Comparison of ENCODE assay signal across 9 cellular contexts in genomic region chr2:230924470-230925341, GRCh38. TPM values are rescaled to one million over a fixed set of nuclear protein-coding genes. Genes with fewer than 3 reads are reported as not detected.
DNase-seq lines count a peak whose midpoint lies in the region; ATAC-seq and TF ChIP-seq lines count a peak whose summit lies in the region.
"Had no signal": no experiment of that assay in that cellular context is flagged by ENCODE, and none has a peak within 500 bp of the region (broad histone marks: within the 10 kb centered on the region; RNA-seq: fewer than 3 reads in every experiment).

GPR55 (minus strand) TSS chr2:230925242; CDS start chr2:230910962, 14,280 bp downstream.

- H3K4me1 Mint-ChIP-seq in activated CD4-positive, alpha-beta memory T cell treated with anti-CD3 and anti-CD28 coated beads for 36 hours (ENCODE audit: low read depth): peaks cover 58% of the 10 kb centered on the region
- peaks cover 4% of the 10 kb centered on the region for H3K4me1 Mint-ChIP-seq in mesothelial cell of epicardium

- no peak within 1 kb of the TSS for H2AFZ ChIP-seq in DND-41 (ENCODE audit: low read depth, low read length)

- POLR2A ChIA-PET in activated CD4-positive, alpha-beta memory T cell treated with anti-CD3 and anti-CD28 coated beads for 36 hours (lab: Charles Lee): interaction anchor here (0.8 to 4.3 kb wide), 8 partner anchors 12 to 61 kb away, joined by 3 to 49 read pairs (median 5); no protein-coding TSS in a partner anchor

- no peaks in the 10 kb centered on the region for H3K4me1 ChIP-seq in DND-41 (ENCODE audit: insufficient read depth, low read length)

- H3K79me2 ChIP-seq in DND-41 (ENCODE audit: insufficient read depth, low read length): no peaks in the 10 kb centered on the region

- no peaks in the 10 kb centered on the region for H3K9me3 ChIP-seq in DND-41 (ENCODE audit: insufficient read depth, low read length, severe bottlenecking)
- H3K9me3 ChIP-seq: heart left ventricle had no signal

- TF ChIP-seq CTCF in DND-41 (IDR thresholded peaks at IDR 0.05; ENCODE audit: borderline replicate concordance, extremely low read depth, low read length, poor library complexity, severe bottlenecking) (peak; percentile 18), HL-60 (IDR thresholded peaks at IDR 0.05; ENCODE audit: insufficient read depth, low read length) (peak; percentile 67), fibroblast of villous mesenchyme (IDR thresholded peaks at IDR 0.05; ENCODE audit: insufficient read depth, low read depth, low read length) (peak; percentile 28), mesothelial cell of epicardium (IDR thresholded peaks at IDR 0.05; ENCODE audit: unreplicated experiment) (no peak)

- H3K36me3 ChIP-seq in DND-41 (ENCODE audit: insufficient read depth, low read length): no peaks in the 10 kb centered on the region
- H3K36me3 ChIP-seq: heart left ventricle had no signal

- intact Hi-C loops in activated CD4-positive, alpha-beta memory T cell treated with anti-CD3 and anti-CD28 coated beads for 36 hours (cut with micrococcal nuclease): loop anchor here (1.0 kb wide), 6 partner anchors 19 to 76 kb away; no protein-coding TSS in a partner anchor

- H3K9me3 Mint-ChIP-seq in activated CD4-positive, alpha-beta memory T cell treated with anti-CD3 and anti-CD28 coated beads for 36 hours: no peaks in the 10 kb centered on the region
- no peaks in the 10 kb centered on the region for H3K9me3 Mint-ChIP-seq in mesothelial cell of epicardium

- H4K20me1 ChIP-seq in DND-41 (ENCODE audit: insufficient read depth, low read length): no peaks in the 10 kb centered on the region

- no peak within 1 kb of the TSS for H3K4me2 ChIP-seq in DND-41 (ENCODE audit: insufficient read depth, low read length)

- H3K4me3 ChIP-seq in DND-41 (ENCODE audit: low read depth in 1 of 2, low read length in 2 of 2) (no peak within 1 kb of the TSS), HL-60 (replicated peaks; ENCODE audit: insufficient read depth, low read length) (peak within 1 kb of the TSS; percentile 36), fibroblast of villous mesenchyme (ENCODE audit: low read depth, low read length) (no peak within 1 kb of the TSS)

- ATAC-seq in DND-41 (ENCODE audit: insufficient read depth, low read depth) (no peak), GM19468 (IDR thresholded peaks at IDR 0.05; ENCODE audit: extremely low read depth, unreplicated experiment) (peak; percentile 34)

- no peak for DNase-seq in DND-41
- DNase-seq in HL-60 (ENCODE audit: low read depth in 1 of 2, low spot score in 1 of 2): peak; percentile 40 to 77
- DNase-seq in activated CD4-positive, alpha-beta memory T cell treated with anti-CD3 and anti-CD28 coated beads for 36 hours: peak; percentile 90
- no peak for DNase-seq in fibroblast of villous mesenchyme (ENCODE audit: low read depth)
- peak; percentile 45 for DNase-seq in stimulated activated CD8-positive, alpha-beta memory T cell treated with anti-CD3 and anti-CD28 coated beads, Interleukin-12 subunit alpha, Interleukin-12 subunit beta, amount 100 ng/mL, for 24 hours (ENCODE audit: extremely low read depth)
- no peak for DNase-seq in mesothelial cell of epicardium (ENCODE audit: low spot score in 2 of 2, unreplicated experiment in 2 of 2)
- no peak for DNase-seq in kidney tubule cell (ENCODE audit: low spot score)

- H3K4me3 Mint-ChIP-seq in activated CD4-positive, alpha-beta memory T cell treated with anti-CD3 and anti-CD28 coated beads for 36 hours: peak within 1 kb of the TSS; percentile 74
- H3K4me3 Mint-ChIP-seq in mesothelial cell of epicardium: no peak within 1 kb of the TSS

- peaks cover 12% of the 10 kb centered on the region for H3K27me3 ChIP-seq in DND-41 (ENCODE audit: insufficient read depth, low read length, poor library complexity)
- H3K27me3 ChIP-seq in HL-60 (ENCODE audit: insufficient read depth, poor library complexity, severe bottlenecking): no peaks in the 10 kb centered on the region

- H3K36me3 Mint-ChIP-seq in activated CD4-positive, alpha-beta memory T cell treated with anti-CD3 and anti-CD28 coated beads for 36 hours: no peaks in the 10 kb centered on the region
- H3K36me3 Mint-ChIP-seq in mesothelial cell of epicardium: no peaks in the 10 kb centered on the region

- H3K27ac ChIP-seq in DND-41 (ENCODE audit: low read length): no peak within 1 kb of the TSS
- H3K27ac ChIP-seq in HL-60 (replicated peaks): no peak within 1 kb of the TSS; the same call in 1 of the 2 replicates
- H3K27ac ChIP-seq: heart left ventricle had no signal

- H3K27me3 Mint-ChIP-seq in activated CD4-positive, alpha-beta memory T cell treated with anti-CD3 and anti-CD28 coated beads for 36 hours: peaks cover 11% of the 10 kb centered on the region
- peaks cover 2% of the 10 kb centered on the region for H3K27me3 Mint-ChIP-seq in mesothelial cell of epicardium (ENCODE audit: low read depth)

- peak within 1 kb of the TSS; percentile 91 for H3K27ac Mint-ChIP-seq in activated CD4-positive, alpha-beta memory T cell treated with anti-CD3 and anti-CD28 coated beads for 36 hours
- no peak within 1 kb of the TSS for H3K27ac Mint-ChIP-seq in mesothelial cell of epicardium

- H3K9ac ChIP-seq in DND-41 (ENCODE audit: low read depth, low read length): no peak within 1 kb of the TSS

- CTCF ChIA-PET in activated CD4-positive, alpha-beta memory T cell treated with anti-CD3 and anti-CD28 coated beads for 36 hours (lab: Charles Lee): interaction anchor here (0.7 to 5.9 kb wide), 22 partner anchors 12 to 128 kb away, joined by 3 to 110 read pairs (median 5); partner anchors contain the start of gene ITM2C

RNA-seq across cellular contexts. Expression of gene GPR55, which starts in this region (rescaled TPM):
- 1 to 10 TPM; 1.5 to 1.6 TPM for total RNA-seq in activated CD4-positive, alpha-beta memory T cell treated with anti-CD3 and anti-CD28 coated beads for 36 hours
- total RNA-seq in fibroblast of villous mesenchyme: not detected in 2 replicates
- not detected in 3 replicates for total RNA-seq in mesothelial cell of epicardium

Comparison
In these comparisons a context has a peak if more than half of its experiments do, and no peak if none do; other contexts are left out.
1. DNase-seq: peak in HL-60 (2 of 2), activated CD4-positive, alpha-beta memory T cell treated with anti-CD3 and anti-CD28 coated beads for 36 hours (single experiment) and stimulated activated CD8-positive, alpha-beta memory T cell treated with anti-CD3 and anti-CD28 coated beads, Interleukin-12 subunit alpha, Interleukin-12 subunit beta, amount 100 ng/mL, for 24 hours (single experiment); none in DND-41 (single experiment), fibroblast of villous mesenchyme (single experiment), mesothelial cell of epicardium (0 of 2) and kidney tubule cell (single experiment).